ENCODE assay signal across 28 cellular contexts in the genomic region with DNA sequence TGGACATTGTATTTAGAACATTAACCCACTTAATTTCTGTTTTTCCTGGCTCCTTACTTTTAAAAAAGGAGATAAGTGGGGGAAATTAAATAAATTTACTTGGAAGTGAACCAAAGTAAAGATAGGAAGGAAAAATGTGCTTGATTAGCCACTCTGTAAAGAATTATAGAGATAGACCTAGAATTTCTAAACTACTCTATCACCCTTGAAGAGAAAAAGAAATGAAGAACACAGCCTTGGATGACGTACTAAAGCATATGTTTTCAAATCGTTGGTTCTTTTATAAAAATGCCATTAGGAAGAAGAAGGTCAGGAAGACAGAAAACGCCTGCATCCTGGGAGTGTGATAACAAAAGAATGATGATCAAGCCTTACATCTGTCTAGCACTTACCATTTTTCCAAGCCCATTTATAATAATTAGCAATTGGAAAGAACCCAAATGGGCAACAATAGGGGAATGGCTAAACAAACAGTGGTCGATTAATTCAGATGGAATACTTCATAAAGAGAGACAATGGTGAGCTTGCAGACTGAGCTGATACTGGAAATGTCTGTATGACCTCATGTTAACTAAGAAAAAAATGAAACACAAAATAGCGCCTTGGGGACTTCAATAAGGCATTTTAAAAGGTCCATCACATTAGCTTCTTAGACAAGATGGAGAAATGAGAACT.
DNase-seq lines count a peak whose midpoint lies in the region; ATAC-seq, FAIRE-seq and TF ChIP-seq lines count a peak whose summit lies in the region.
"Had no signal": no experiment of that assay in that cellular context is flagged by ENCODE, and none has a peak within 500 bp of the region (broad histone marks: within the 10 kb centered on the region; RNA-seq: fewer than 3 reads in every experiment).

No MANE protein-coding gene starts in this region.

- H3K4me2 ChIP-seq in A549: no peak overlapping the region
- H3K4me2 ChIP-seq: BLaER1, hepatocyte had no signal

- no peak for TF ChIP-seq RAD21 in A549 (conservative IDR thresholded peaks at IDR 0.05 in 1 of 2, IDR thresholded peaks at IDR 0.05 in 1 of 2)

- peak; percentile 13 for FAIRE-seq in A549 (lab: Jason Lieb, UNC)
- no peak for FAIRE-seq in pancreas (lab: Jason Lieb, UNC)
- FAIRE-seq: bronchial epithelial cell, colon, H54 had no signal

- H3K36me3 ChIP-seq in pancreas: no peaks in the 10 kb centered on the region
- H3K36me3 ChIP-seq: BLaER1, upper lobe of left lung had no signal

- POLR2A ChIA-PET in A549 (lab: Yijun Ruan, JAX): no interaction called here

- intact Hi-C loops in pancreas (cut with DNase I): no loop called here

- TF ChIP-seq POLR2A in A549 (IDR thresholded peaks at IDR 0.05; ENCODE audit: low read length): no peak

- H3K4me1 ChIP-seq in A549 (no peaks in the 10 kb centered on the region), pancreas (peaks cover 0 to 6% (median 0%) of the 10 kb centered on the region in 3 donors)
- H3K4me1 ChIP-seq: BLaER1, foreskin keratinocyte had no signal

- no peak for ATAC-seq in A549
- ATAC-seq in pancreas: no peak
- ATAC-seq: activated CD8-positive, alpha-beta T cell treated with anti-CD3 and anti-CD28 coated beads for 36 hours; activated T-helper 17 cell treated with anti-CD3 and anti-CD28 coated beads, Interleukin-2, amount 50 U/mL, for 72 hours; effector memory CD8-positive, alpha-beta T cell; foreskin keratinocyte; naive thymus-derived CD8-positive, alpha-beta T cell; Panc1 had no signal

- CTCF ChIA-PET in A549 (lab: Yijun Ruan, JAX): interaction anchor here (1.3 kb wide), 1 partner anchor 15 kb away, joined by 4 read pairs; no protein-coding TSS in a partner anchor

- TF ChIP-seq CTCF in A549 (IDR thresholded peaks at IDR 0.05) (no peak), pancreas (IDR thresholded peaks at IDR 0.05) (no peak)

- WGBS in A549 (ENCODE audit: missing lambda C conversion rate): 76% methylated on average over 5 of the region's 5 CpGs
- 23 to 27% methylated on average over 5 of the region's 5 CpGs for WGBS in pancreas, 2 donors

- TF ChIP-seq EP300 in A549 (IDR thresholded peaks at IDR 0.05): no peak

- no peak for DNase-seq in A549 (ENCODE audit: low read depth in 1 of 2, low spot score in 1 of 2)
- peak; percentile 81 for DNase-seq in NCI-H1092 treated with DMSO at 0.1 percent for 48 hours (lab: John Stamatoyannopoulos, UW)
- DNase-seq in NCI-H748 (lab: John Stamatoyannopoulos, UW; ENCODE audit: unreplicated experiment): peak; percentile 97
- DNase-seq in foreskin melanocyte: peak; percentile 24
- DNase-seq in pancreas: no peak
- no peak for DNase-seq in NCI-H1436 treated with DMSO at 0.1 percent for 48 hours (lab: John Stamatoyannopoulos, UW)
- no peak for DNase-seq in NCI-H1694 treated with DMSO at 0.1 percent for 48 hours (lab: John Stamatoyannopoulos, UW)
- DNase-seq in NCI-H345 (lab: John Stamatoyannopoulos, UW): no peak
- DNase-seq: activated CD4-positive, CD25-positive, alpha-beta regulatory T cell treated with anti-CD3 and anti-CD28 coated beads, Interleukin-2, amount 50 U/mL, for 72 hours; activated CD8-positive, alpha-beta T cell treated with anti-CD3 and anti-CD28 coated beads for 36 hours; DMS79 treated with DMSO at 0.1 percent for 48 hours; effector memory CD8-positive, alpha-beta T cell; foreskin keratinocyte; GF-D8; IMR-90; naive thymus-derived CD8-positive, alpha-beta T cell; NCI-H2107; NCI-H510A treated with DMSO at 0.1 percent for 48 hours; stimulated activated CD4-positive, alpha-beta T cell treated with anti-CD3 and anti-CD28 coated beads, Interleukin-4, amount 100 ng/mL, for 1 hour; substantia nigra; upper lobe of left lung had no signal

- H3K9me3 ChIP-seq in A549 (no peaks in the 10 kb centered on the region), pancreas (no peaks in the 10 kb centered on the region)
- H3K9me3 ChIP-seq: BLaER1, upper lobe of left lung had no signal

- H3K27ac ChIP-seq in A549 (no peak overlapping the region), pancreas (no peak overlapping the region)
- H3K27ac ChIP-seq: BLaER1, foreskin keratinocyte, hepatocyte, upper lobe of left lung had no signal

- H3K27me3 ChIP-seq in pancreas: no peaks in the 10 kb centered on the region
- H3K27me3 ChIP-seq: BLaER1, hepatocyte, upper lobe of left lung had no signal

- H3K4me3 ChIP-seq in A549: no peak overlapping the region
- no peak overlapping the region for H3K4me3 ChIP-seq in pancreas
- H3K4me3 ChIP-seq: BLaER1, hepatocyte, upper lobe of left lung had no signal

TF ChIP-seq in A549, 52 proteins besides CTCF, POLR2A, EP300 and RAD21:
- TF ChIP-seq, protein P1, sequence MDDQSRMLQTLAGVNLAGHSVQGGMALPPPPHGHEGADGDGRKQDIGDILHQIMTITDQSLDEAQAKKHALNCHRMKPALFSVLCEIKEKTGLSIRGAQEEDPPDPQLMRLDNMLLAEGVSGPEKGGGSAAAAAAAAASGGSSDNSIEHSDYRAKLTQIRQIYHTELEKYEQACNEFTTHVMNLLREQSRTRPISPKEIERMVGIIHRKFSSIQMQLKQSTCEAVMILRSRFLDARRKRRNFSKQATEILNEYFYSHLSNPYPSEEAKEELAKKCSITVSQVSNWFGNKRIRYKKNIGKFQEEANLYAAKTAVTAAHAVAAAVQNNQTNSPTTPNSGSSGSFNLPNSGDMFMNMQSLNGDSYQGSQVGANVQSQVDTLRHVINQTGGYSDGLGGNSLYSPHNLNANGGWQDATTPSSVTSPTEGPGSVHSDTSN (IDR thresholded peaks at IDR 0.05): no peak
- TF ChIP-seq MYC (IDR thresholded peaks at IDR 0.05; ENCODE audit: borderline replicate concordance, low read length) (no peak), RNF2 (IDR thresholded peaks at IDR 0.05; ENCODE audit: borderline replicate concordance, low read depth) (no peak), HDAC2 (IDR thresholded peaks at IDR 0.05) (no peak), MAZ (IDR thresholded peaks at IDR 0.05; ENCODE audit: borderline replicate concordance, low read depth, low read length) (no peak), CHD4 (IDR thresholded peaks at IDR 0.05; ENCODE audit: borderline replicate concordance) (no peak), JUNB (IDR thresholded peaks at IDR 0.05) (no peak), EHF (CRISPR knock-in tag; IDR thresholded peaks at IDR 0.05) (no peak), CBX8 (IDR thresholded peaks at IDR 0.05) (no peak), MAFK (IDR thresholded peaks at IDR 0.05; ENCODE audit: partially characterized antibody) (no peak), HOXB5 (CRISPR knock-in tag; IDR thresholded peaks at IDR 0.05) (no peak), FOSB (CRISPR knock-in tag; IDR thresholded peaks at IDR 0.05) (no peak), GATA3 (IDR thresholded peaks at IDR 0.05; ENCODE audit: borderline replicate concordance) (no peak), KDM5A (IDR thresholded peaks at IDR 0.05) (no peak)
- TF ChIP-seq, protein P2, sequence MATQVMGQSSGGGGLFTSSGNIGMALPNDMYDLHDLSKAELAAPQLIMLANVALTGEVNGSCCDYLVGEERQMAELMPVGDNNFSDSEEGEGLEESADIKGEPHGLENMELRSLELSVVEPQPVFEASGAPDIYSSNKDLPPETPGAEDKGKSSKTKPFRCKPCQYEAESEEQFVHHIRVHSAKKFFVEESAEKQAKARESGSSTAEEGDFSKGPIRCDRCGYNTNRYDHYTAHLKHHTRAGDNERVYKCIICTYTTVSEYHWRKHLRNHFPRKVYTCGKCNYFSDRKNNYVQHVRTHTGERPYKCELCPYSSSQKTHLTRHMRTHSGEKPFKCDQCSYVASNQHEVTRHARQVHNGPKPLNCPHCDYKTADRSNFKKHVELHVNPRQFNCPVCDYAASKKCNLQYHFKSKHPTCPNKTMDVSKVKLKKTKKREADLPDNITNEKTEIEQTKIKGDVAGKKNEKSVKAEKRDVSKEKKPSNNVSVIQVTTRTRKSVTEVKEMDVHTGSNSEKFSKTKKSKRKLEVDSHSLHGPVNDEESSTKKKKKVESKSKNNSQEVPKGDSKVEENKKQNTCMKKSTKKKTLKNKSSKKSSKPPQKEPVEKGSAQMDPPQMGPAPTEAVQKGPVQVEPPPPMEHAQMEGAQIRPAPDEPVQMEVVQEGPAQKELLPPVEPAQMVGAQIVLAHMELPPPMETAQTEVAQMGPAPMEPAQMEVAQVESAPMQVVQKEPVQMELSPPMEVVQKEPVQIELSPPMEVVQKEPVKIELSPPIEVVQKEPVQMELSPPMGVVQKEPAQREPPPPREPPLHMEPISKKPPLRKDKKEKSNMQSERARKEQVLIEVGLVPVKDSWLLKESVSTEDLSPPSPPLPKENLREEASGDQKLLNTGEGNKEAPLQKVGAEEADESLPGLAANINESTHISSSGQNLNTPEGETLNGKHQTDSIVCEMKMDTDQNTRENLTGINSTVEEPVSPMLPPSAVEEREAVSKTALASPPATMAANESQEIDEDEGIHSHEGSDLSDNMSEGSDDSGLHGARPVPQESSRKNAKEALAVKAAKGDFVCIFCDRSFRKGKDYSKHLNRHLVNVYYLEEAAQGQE (IDR thresholded peaks at IDR 0.05): no peak
- TF ChIP-seq, protein P3, sequence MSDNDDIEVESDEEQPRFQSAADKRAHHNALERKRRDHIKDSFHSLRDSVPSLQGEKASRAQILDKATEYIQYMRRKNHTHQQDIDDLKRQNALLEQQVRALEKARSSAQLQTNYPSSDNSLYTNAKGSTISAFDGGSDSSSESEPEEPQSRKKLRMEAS (IDR thresholded peaks at IDR 0.05): no peak
- TF ChIP-seq, protein P4, sequence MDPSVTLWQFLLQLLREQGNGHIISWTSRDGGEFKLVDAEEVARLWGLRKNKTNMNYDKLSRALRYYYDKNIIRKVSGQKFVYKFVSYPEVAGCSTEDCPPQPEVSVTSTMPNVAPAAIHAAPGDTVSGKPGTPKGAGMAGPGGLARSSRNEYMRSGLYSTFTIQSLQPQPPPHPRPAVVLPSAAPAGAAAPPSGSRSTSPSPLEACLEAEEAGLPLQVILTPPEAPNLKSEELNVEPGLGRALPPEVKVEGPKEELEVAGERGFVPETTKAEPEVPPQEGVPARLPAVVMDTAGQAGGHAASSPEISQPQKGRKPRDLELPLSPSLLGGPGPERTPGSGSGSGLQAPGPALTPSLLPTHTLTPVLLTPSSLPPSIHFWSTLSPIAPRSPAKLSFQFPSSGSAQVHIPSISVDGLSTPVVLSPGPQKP (IDR thresholded peaks at IDR 0.05; ENCODE audit: low read depth, low read length): no peak

Comparison
In these comparisons a context has a peak if more than half of its experiments do, and no peak if none do; other contexts are left out.
1. DNase-seq: peak in NCI-H1092 treated with DMSO at 0.1 percent for 48 hours (single experiment), NCI-H748 (single experiment) and foreskin melanocyte (single experiment); none in A549 (0 of 2), pancreas (0 of 6), NCI-H1436 treated with DMSO at 0.1 percent for 48 hours (single experiment), NCI-H1694 treated with DMSO at 0.1 percent for 48 hours (single experiment) and NCI-H345 (single experiment).